ENCODE assay signal across 8 cellular contexts in the genomic region with DNA sequence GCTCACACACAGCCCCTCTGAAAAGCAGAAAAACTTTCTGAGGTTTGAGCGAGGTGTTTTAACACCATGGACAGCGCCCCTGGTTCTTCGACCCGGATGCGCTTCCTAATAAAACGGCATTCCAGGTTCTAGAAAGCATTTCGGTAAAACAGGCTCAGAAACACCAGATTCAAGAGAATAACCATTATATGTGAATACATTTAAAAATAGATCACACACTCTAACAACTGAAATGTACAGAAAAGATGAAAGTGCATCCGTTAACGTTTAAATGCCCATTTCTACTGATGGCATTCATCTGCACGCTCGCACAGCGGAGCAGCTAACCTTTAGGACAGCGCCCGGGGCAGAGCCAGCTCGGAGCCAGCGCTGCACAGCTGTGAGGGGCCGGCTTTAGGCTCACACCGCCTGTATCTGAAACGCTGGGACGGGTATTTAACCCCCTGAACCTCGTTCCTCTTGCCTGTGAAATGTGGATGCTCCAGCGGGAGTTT. TPM values are rescaled to one million over a fixed set of nuclear protein-coding genes. Genes with fewer than 3 reads are reported as not detected.
A peak's percentile ranks its signal among the peaks of the same experiment; 100 is the strongest.
DNase-seq lines count a peak whose midpoint lies in the region; ATAC-seq, FAIRE-seq and TF ChIP-seq lines count a peak whose summit lies in the region.

No MANE protein-coding gene starts in this region.

- POLR2A ChIA-PET in activated CD8-positive, alpha-beta T cell treated with anti-CD3 and anti-CD28 coated beads for 36 hours (lab: Charles Lee) = no interaction called here

- no peaks in the 10 kb centered on the region for H3K36me3 Mint-ChIP-seq in GM23338 (ENCODE audit: low read depth)
- H3K36me3 Mint-ChIP-seq in activated CD8-positive, alpha-beta T cell treated with anti-CD3 and anti-CD28 coated beads for 36 hours (ENCODE audit: low read depth) = no peaks in the 10 kb centered on the region
- H3K36me3 Mint-ChIP-seq in progenitor cell of endocrine pancreas (ENCODE audit: insufficient read depth) = no peaks in the 10 kb centered on the region

- no peaks in the 10 kb centered on the region; the same call in 1 of the 2 replicates for H4K20me1 ChIP-seq in GM23338 (replicated peaks; ENCODE audit: insufficient read depth)

- H3K27me3 Mint-ChIP-seq in GM23338 (ENCODE audit: insufficient read depth, low read depth, poor library complexity) (peaks cover 10% of the 10 kb centered on the region), progenitor cell of endocrine pancreas (peaks cover 35% of the 10 kb centered on the region)
- peaks cover 49% of the 10 kb centered on the region for H3K27me3 Mint-ChIP-seq in activated CD8-positive, alpha-beta T cell treated with anti-CD3 and anti-CD28 coated beads for 36 hours

- H3K27ac Mint-ChIP-seq in GM23338 (no peak overlapping the region), progenitor cell of endocrine pancreas (no peak overlapping the region)
- H3K27ac Mint-ChIP-seq in activated CD8-positive, alpha-beta T cell treated with anti-CD3 and anti-CD28 coated beads for 36 hours = no peak overlapping the region

- H3K4me3 Mint-ChIP-seq in GM23338 (peak overlapping the region; percentile 48), progenitor cell of endocrine pancreas (ENCODE audit: low read depth) (peak overlapping the region; percentile 20)
- no peak overlapping the region for H3K4me3 Mint-ChIP-seq in activated CD8-positive, alpha-beta T cell treated with anti-CD3 and anti-CD28 coated beads for 36 hours

- FAIRE-seq in GM19239 (lab: Jason Lieb, UNC) = no peak

- TF ChIP-seq CTCF in GM23338 (conservative IDR thresholded peaks at IDR 0.05; ENCODE audit: low read depth in 2 of 2) = no peak
- TF ChIP-seq CTCF in activated CD8-positive, alpha-beta T cell treated with anti-CD3 and anti-CD28 coated beads for 36 hours (IDR thresholded peaks at IDR 0.05) = no peak
- no peak for TF ChIP-seq CTCF in right atrium auricular region (IDR thresholded peaks at IDR 0.05)
- TF ChIP-seq CTCF in progenitor cell of endocrine pancreas (IDR thresholded peaks at IDR 0.05; ENCODE audit: unreplicated experiment) = no peak

- H3K4me2 ChIP-seq in GM23338 = peak overlapping the region; percentile 56

- peak overlapping the region; percentile 52 for H3K4me3 ChIP-seq in GM23338
- H3K4me3 ChIP-seq in right atrium auricular region = peak overlapping the region; percentile 21 to 32

- CTCF ChIA-PET in activated CD8-positive, alpha-beta T cell treated with anti-CD3 and anti-CD28 coated beads for 36 hours (lab: Charles Lee) = no interaction called here

- H2AFZ ChIP-seq in GM23338 = no peak overlapping the region; the same call in 1 of the 2 replicates

- DNase-seq in GM23338 (ENCODE audit: low spot score) (peak; percentile 88), right atrium auricular region (ENCODE audit: low spot score) (no peak), progenitor cell of endocrine pancreas (ENCODE audit: low spot score, unreplicated experiment) (peak; percentile 42), GM19239 (ENCODE audit: insufficient read length, low spot score) (no peak), midbrain (lab: John Stamatoyannopoulos, UW) (no peak), SKM-1 treated with dmso at 0.1 percent for 144 hours (lab: John Stamatoyannopoulos, UW; ENCODE audit: unreplicated experiment) (no peak)
- DNase-seq in activated CD8-positive, alpha-beta T cell treated with anti-CD3 and anti-CD28 coated beads for 36 hours = peak; percentile 19

- no peak overlapping the region for H3K27ac ChIP-seq in GM23338 (ENCODE audit: low read depth)
- no peak overlapping the region for H3K27ac ChIP-seq in right atrium auricular region

- no peaks in the 10 kb centered on the region for H3K36me3 ChIP-seq in GM23338 (ENCODE audit: insufficient read depth)
- H3K36me3 ChIP-seq in right atrium auricular region = no peaks in the 10 kb centered on the region

- H3F3A ChIP-seq in GM23338 (replicated peaks; ENCODE audit: low read depth) = no peaks in the 10 kb centered on the region

- H3K9me3 Mint-ChIP-seq in GM23338 (no peaks in the 10 kb centered on the region), progenitor cell of endocrine pancreas (ENCODE audit: low read depth) (no peaks in the 10 kb centered on the region)
- H3K9me3 Mint-ChIP-seq in activated CD8-positive, alpha-beta T cell treated with anti-CD3 and anti-CD28 coated beads for 36 hours = no peaks in the 10 kb centered on the region

- peaks cover 9% of the 10 kb centered on the region; the same call in 1 of the 2 replicates for H3K27me3 ChIP-seq in GM23338 (ENCODE audit: insufficient read depth)
- no peaks in the 10 kb centered on the region for H3K27me3 ChIP-seq in right atrium auricular region

- H3K79me2 ChIP-seq in GM23338 (replicated peaks; ENCODE audit: insufficient read depth) = no peaks in the 10 kb centered on the region

- intact Hi-C loops in activated CD8-positive, alpha-beta T cell treated with anti-CD3 and anti-CD28 coated beads for 36 hours (cut with micrococcal nuclease) = no loop called here

- H3K9me3 ChIP-seq in right atrium auricular region = no peaks in the 10 kb centered on the region

- ATAC-seq in GM23338 (peak; percentile 97), HG02588 (IDR thresholded peaks at IDR 0.05; ENCODE audit: unreplicated experiment) (no peak)
- no peak for ATAC-seq in activated CD8-positive, alpha-beta T cell treated with anti-CD3 and anti-CD28 coated beads for 36 hours

- H3K4me1 ChIP-seq in GM23338 (ENCODE audit: insufficient read depth) (no peaks in the 10 kb centered on the region), right atrium auricular region (no peaks in the 10 kb centered on the region)

- peaks cover 6% of the 10 kb centered on the region for H3K4me1 Mint-ChIP-seq in GM23338
- H3K4me1 Mint-ChIP-seq in activated CD8-positive, alpha-beta T cell treated with anti-CD3 and anti-CD28 coated beads for 36 hours (ENCODE audit: low read depth) = peaks cover 7% of the 10 kb centered on the region
- peaks cover 3% of the 10 kb centered on the region for H3K4me1 Mint-ChIP-seq in progenitor cell of endocrine pancreas (ENCODE audit: low read depth)

- H3K9me2 ChIP-seq in GM23338 (ENCODE audit: insufficient read depth) = no peaks in the 10 kb centered on the region

TF ChIP-seq in GM23338, 12 proteins besides CTCF, POLR2A, EP300 and RAD21 (continues in another document):
- TF ChIP-seq, protein P1, sequence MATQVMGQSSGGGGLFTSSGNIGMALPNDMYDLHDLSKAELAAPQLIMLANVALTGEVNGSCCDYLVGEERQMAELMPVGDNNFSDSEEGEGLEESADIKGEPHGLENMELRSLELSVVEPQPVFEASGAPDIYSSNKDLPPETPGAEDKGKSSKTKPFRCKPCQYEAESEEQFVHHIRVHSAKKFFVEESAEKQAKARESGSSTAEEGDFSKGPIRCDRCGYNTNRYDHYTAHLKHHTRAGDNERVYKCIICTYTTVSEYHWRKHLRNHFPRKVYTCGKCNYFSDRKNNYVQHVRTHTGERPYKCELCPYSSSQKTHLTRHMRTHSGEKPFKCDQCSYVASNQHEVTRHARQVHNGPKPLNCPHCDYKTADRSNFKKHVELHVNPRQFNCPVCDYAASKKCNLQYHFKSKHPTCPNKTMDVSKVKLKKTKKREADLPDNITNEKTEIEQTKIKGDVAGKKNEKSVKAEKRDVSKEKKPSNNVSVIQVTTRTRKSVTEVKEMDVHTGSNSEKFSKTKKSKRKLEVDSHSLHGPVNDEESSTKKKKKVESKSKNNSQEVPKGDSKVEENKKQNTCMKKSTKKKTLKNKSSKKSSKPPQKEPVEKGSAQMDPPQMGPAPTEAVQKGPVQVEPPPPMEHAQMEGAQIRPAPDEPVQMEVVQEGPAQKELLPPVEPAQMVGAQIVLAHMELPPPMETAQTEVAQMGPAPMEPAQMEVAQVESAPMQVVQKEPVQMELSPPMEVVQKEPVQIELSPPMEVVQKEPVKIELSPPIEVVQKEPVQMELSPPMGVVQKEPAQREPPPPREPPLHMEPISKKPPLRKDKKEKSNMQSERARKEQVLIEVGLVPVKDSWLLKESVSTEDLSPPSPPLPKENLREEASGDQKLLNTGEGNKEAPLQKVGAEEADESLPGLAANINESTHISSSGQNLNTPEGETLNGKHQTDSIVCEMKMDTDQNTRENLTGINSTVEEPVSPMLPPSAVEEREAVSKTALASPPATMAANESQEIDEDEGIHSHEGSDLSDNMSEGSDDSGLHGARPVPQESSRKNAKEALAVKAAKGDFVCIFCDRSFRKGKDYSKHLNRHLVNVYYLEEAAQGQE (IDR thresholded peaks at IDR 0.05; ENCODE audit: unreplicated experiment) = peak; percentile 81

RNA-seq across cellular contexts. Expression of a gene that starts 26.3 kb away (rescaled TPM):
- total RNA-seq in GM23338 (2014; rRNA removed; shearing (Covaris generic)) = 20.2 and 24.0 TPM in 2 replicates
- 5.2 and 5.3 TPM in 2 replicates for polyA plus RNA-seq in GM23338 (2016; fragmentation: Nextera tagmentation; extraction: Ambion mirVana)
- total RNA-seq in activated CD8-positive, alpha-beta T cell treated with anti-CD3 and anti-CD28 coated beads for 36 hours = 10 to 100 TPM; 50.6 to 51.9 TPM
- 10 to 100 TPM in 1 of 2 donors, 1 to 10 TPM in 1; 7.3 to 14.9 TPM for total RNA-seq in right atrium auricular region
- total RNA-seq in progenitor cell of endocrine pancreas = 30.0 and 31.8 TPM in 2 replicates

RNA-seq across cellular contexts. Expression of a gene that starts 53.7 kb away (rescaled TPM):
- 69.6 and 87.3 TPM in 2 replicates for total RNA-seq in GM23338 (2014; rRNA removed; shearing (Covaris generic))
- polyA plus RNA-seq in GM23338 (2016; fragmentation: Nextera tagmentation; extraction: Ambion mirVana) = 17.9 and 18.2 TPM in 2 replicates
- 10 to 100 TPM; 10.6 to 12.4 TPM for total RNA-seq in activated CD8-positive, alpha-beta T cell treated with anti-CD3 and anti-CD28 coated beads for 36 hours
- total RNA-seq in right atrium auricular region (1 to 10 TPM in 1 of 2 donors, under 1 TPM in 1; 0.67 to 1.2 TPM), progenitor cell of endocrine pancreas (22.2 and 24.8 TPM in 2 replicates)

RNA-seq across cellular contexts. Expression of a gene that starts 54.1 kb away (rescaled TPM):
- 110 and 112 TPM in 2 replicates for total RNA-seq in GM23338 (2014; rRNA removed; shearing (Covaris generic))
- 59.3 and 65.4 TPM in 2 replicates for polyA plus RNA-seq in GM23338 (2016; fragmentation: Nextera tagmentation; extraction: Ambion mirVana)
- total RNA-seq in activated CD8-positive, alpha-beta T cell treated with anti-CD3 and anti-CD28 coated beads for 36 hours = 100 to 1,000 TPM; 110 to 111 TPM
- total RNA-seq in right atrium auricular region (10 to 100 TPM; 21.2 to 21.4 TPM), progenitor cell of endocrine pancreas (61.3 and 67.5 TPM in 2 replicates)

Comparison
In these comparisons a context has a peak if more than half of its experiments do, and no peak if none do; other contexts are left out.
1. DNase-seq: peak in GM23338 (single experiment), activated CD8-positive, alpha-beta T cell treated with anti-CD3 and anti-CD28 coated beads for 36 hours (single experiment) and progenitor cell of endocrine pancreas (single experiment); none in right atrium auricular region (single experiment), GM19239 (single experiment), midbrain (single experiment) and SKM-1 treated with dmso at 0.1 percent for 144 hours (single experiment).
2. RNA of a gene that starts 53.7 kb away (total RNA-seq): 69.6 to 87.3 TPM in GM23338, 22.2 to 24.8 TPM in progenitor cell of endocrine pancreas and 10.6 to 12.4 TPM in activated CD8-positive, alpha-beta T cell treated with anti-CD3 and anti-CD28 coated beads for 36 hours; 0.67 to 1.2 TPM in right atrium auricular region; every median in the first group is over 4 times any median in the second.